In the genomic region with DNA sequence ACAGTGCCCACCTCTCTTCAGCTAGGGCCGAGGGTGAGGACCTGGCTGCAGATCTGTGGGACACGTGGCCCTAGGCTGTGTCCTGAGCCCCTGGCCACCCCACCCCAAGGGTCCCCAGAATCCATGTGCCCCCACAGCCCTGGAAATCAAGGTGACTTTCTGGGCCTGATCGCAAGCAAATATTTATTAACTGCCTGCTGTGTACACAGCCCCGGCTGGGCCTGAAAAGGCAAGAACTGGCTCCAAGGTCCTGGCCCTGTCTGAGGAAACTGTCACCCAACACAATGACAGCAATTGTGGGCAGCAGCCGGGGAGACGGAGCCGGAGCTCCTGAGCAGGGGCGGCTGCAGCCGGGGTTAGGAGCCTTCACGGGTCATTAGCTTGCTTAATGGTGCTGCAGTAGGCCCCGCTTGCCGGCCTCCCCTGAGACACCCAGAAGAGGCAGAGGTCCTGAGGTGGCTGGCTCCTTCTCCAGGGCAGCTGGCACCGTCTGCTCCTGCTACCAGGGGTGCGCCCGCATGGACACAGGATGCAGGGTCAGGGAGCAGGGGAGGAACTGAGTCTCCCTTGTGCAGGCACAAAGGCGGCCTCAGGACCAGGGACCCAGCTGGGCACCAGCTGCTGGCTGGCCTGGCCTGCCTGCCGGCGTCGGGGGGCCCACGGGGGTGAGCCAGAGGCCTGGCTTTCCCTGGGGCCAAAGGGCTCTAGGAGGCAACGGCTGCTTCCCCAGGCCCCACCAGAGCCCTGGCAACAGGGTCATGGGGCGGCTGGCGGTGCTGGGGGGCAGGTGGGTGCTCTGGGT, we compare ENCODE assay signal across 8 cellular contexts. TPM values are rescaled to one million over a fixed set of nuclear protein-coding genes. Genes with fewer than 3 reads are reported as not detected.
DNase-seq lines count a peak whose midpoint lies in the region; ATAC-seq and TF ChIP-seq lines count a peak whose summit lies in the region.
"Had no signal": no experiment of that assay in that cellular context is flagged by ENCODE, and none has a peak within 500 bp of the region (broad histone marks: within the 10 kb centered on the region; RNA-seq: fewer than 3 reads in every experiment).

No MANE protein-coding gene starts in this region.

- in situ Hi-C loops in Caki2 (cut with HindIII; ENCODE audit: low pct_unique_long_range_greater_than_20kb, low sequenced_read_pairs): no loop called here

- H3K4me1 Mint-ChIP-seq in H9 (peaks cover 0 to 10% of the 10 kb centered on the region in 2 experiments; a peak in 1 of 4 replicates), mesothelial cell of epicardium (no peaks in the 10 kb centered on the region)

- no CpG with 5 or more reads among the region's 23 CpGs for WGBS in H9 (ENCODE audit: extremely low coverage, insufficient read length, low lambda C conversion rate)
- WGBS in ectodermal cell, 2 experiments: 83 to 84% methylated on average over 23 of the region's 23 CpGs
- WGBS in testis, 2 donors: 69% methylated on average over 22 of the region's 23 CpGs; no CpG with 5 or more reads in 1 of the 2 donors

- no peak overlapping the region for H3K23ac ChIP-seq in H9 (ENCODE audit: insufficient read length, low read depth, low read length)

- no peak overlapping the region for H2AFZ ChIP-seq in H9 (ENCODE audit: low read length)

- H3K4me3 ChIP-seq in ectodermal cell (ENCODE audit: insufficient read depth, low read depth, low read length): no peak overlapping the region
- H3K4me3 ChIP-seq in testis: no peak overlapping the region

- H4K91ac ChIP-seq in H9 (ENCODE audit: insufficient read length, low read depth, low read length): no peak overlapping the region

- H3T11ph ChIP-seq in H9 (ENCODE audit: low read length): no peak overlapping the region

- no peak overlapping the region for H3K9ac ChIP-seq in H9 (ENCODE audit: extremely low read depth, insufficient read length, low read length)

- H3K79me2 ChIP-seq in H9 (ENCODE audit: insufficient read depth, low read length): no peaks in the 10 kb centered on the region

- H3K4me2 ChIP-seq in H9 (ENCODE audit: insufficient read depth, insufficient read length, low read length): no peak overlapping the region

- no peak overlapping the region for H4K5ac ChIP-seq in H9 (ENCODE audit: insufficient read length, low read depth, low read length)

- intact Hi-C loops in testis (cut with DNase I; ENCODE audit: low total_unique reads): no loop called here

- no peak overlapping the region for H2BK5ac ChIP-seq in H9 (ENCODE audit: insufficient read length, low read length)

- no peaks in the 10 kb centered on the region for H3K9me3 Mint-ChIP-seq in H9
- no peaks in the 10 kb centered on the region for H3K9me3 Mint-ChIP-seq in mesothelial cell of epicardium

- H3K36me3 ChIP-seq in ectodermal cell (ENCODE audit: control insufficient read depth, insufficient read depth, low read length) (no peaks in the 10 kb centered on the region), testis (ENCODE audit: low read depth, missing control alignments) (no peaks in the 10 kb centered on the region)

- no peak overlapping the region for H3K18ac ChIP-seq in H9 (ENCODE audit: insufficient read length, low read depth, low read length)

- no peaks in the 10 kb centered on the region for H3K79me1 ChIP-seq in H9 (ENCODE audit: insufficient read depth, low read depth, low read length, poor library complexity, severe bottlenecking)

- H3K36me3 Mint-ChIP-seq in H9 (ENCODE audit: insufficient read depth in 1 of 3, low read depth in 3 of 3): no peaks in the 10 kb centered on the region
- peaks cover 3% of the 10 kb centered on the region for H3K36me3 Mint-ChIP-seq in mesothelial cell of epicardium

- H4K20me1 ChIP-seq in H9 (ENCODE audit: control insufficient read depth, insufficient read depth, insufficient read length): no peaks in the 10 kb centered on the region

- H3K27ac ChIP-seq in H9 (ENCODE audit: insufficient read length, low read depth, low read length) (no peak overlapping the region), ectodermal cell (ENCODE audit: insufficient read depth, low read depth, low read length, poor library complexity, severe bottlenecking) (peak overlapping the region; percentile 44), testis (no peak overlapping the region)

- no peak for TF ChIP-seq POLR2A in testis (IDR thresholded peaks at IDR 0.05)

- no peak overlapping the region for H3K56ac ChIP-seq in H9 (ENCODE audit: insufficient read length, low read depth, low read length)

- TF ChIP-seq CTCF in H9 (conservative IDR thresholded peaks at IDR 0.05) (no peak), mesothelial cell of epicardium (IDR thresholded peaks at IDR 0.05; ENCODE audit: unreplicated experiment) (no peak), testis (IDR thresholded peaks at IDR 0.05) (no peak)

- H2AK5ac ChIP-seq in H9 (ENCODE audit: insufficient read length, low read length): no peak overlapping the region

- H2BK120ac ChIP-seq in H9 (ENCODE audit: low read depth, low read length, poor library complexity, severe bottlenecking): no peak overlapping the region

- no peaks in the 10 kb centered on the region for H3K9me3 ChIP-seq in H9 (ENCODE audit: control insufficient read depth, low read depth, low read length)
- H3K9me3 ChIP-seq in ectodermal cell (ENCODE audit: control insufficient read depth, low read length): no peaks in the 10 kb centered on the region
- H3K9me3 ChIP-seq in testis: no peaks in the 10 kb centered on the region

- ATAC-seq in HG03095 (IDR thresholded peaks at IDR 0.05; ENCODE audit: unreplicated experiment): no peak

- no peak overlapping the region for H2BK15ac ChIP-seq in H9 (ENCODE audit: low read depth, low read length)

- no peak overlapping the region; the same call in 1 of the 2 replicates for H3K14ac ChIP-seq in H9 (ENCODE audit: insufficient read depth, low read length)

- H3K27me3 Mint-ChIP-seq in H9 (ENCODE audit: low read depth) (peaks cover 1% of the 10 kb centered on the region; the same call in 1 of the 2 replicates), mesothelial cell of epicardium (ENCODE audit: low read depth) (peaks cover 6% of the 10 kb centered on the region)

- DNase-seq in Caki2 (ENCODE audit: low read depth): peak; percentile 40
- DNase-seq in H9: peak; percentile 29
- peak; percentile 15 to 31 for DNase-seq in mesothelial cell of epicardium (ENCODE audit: low spot score in 2 of 2, unreplicated experiment in 2 of 2)
- no peak for DNase-seq in testis
- DNase-seq in stimulated activated naive CD4-positive, alpha-beta T cell treated with Interleukin-2 at 50 U/mL for 16 hours (lab: John Stamatoyannopoulos, UW): no peak
- DNase-seq: NCI-H748 treated with DMSO at 0.1 percent for 48 hours had no signal

- H3K27me3 ChIP-seq in H9 (ENCODE audit: insufficient read depth, low read length): no peaks in the 10 kb centered on the region
- H3K27me3 ChIP-seq in ectodermal cell (ENCODE audit: control insufficient read depth, insufficient read depth, low read length, poor library complexity, severe bottlenecking): no peaks in the 10 kb centered on the region
- H3K27me3 ChIP-seq in testis: no peaks in the 10 kb centered on the region

- no peak overlapping the region for H4K8ac ChIP-seq in H9 (replicated peaks; ENCODE audit: insufficient read length, low read depth, low read length)

- H2BK12ac ChIP-seq in H9 (ENCODE audit: insufficient read length, low read depth, low read length): no peak overlapping the region

- H3K4me1 ChIP-seq in H9 (ENCODE audit: insufficient read depth, low read length): no peaks in the 10 kb centered on the region
- peaks cover 10% of the 10 kb centered on the region for H3K4me1 ChIP-seq in ectodermal cell (ENCODE audit: control insufficient read depth, insufficient read depth, low read length)
- no peaks in the 10 kb centered on the region for H3K4me1 ChIP-seq in testis

- H2BK20ac ChIP-seq in H9 (ENCODE audit: low read depth, low read length, poor library complexity, severe bottlenecking): no peak overlapping the region

- H3K4ac ChIP-seq in H9 (ENCODE audit: low read depth, low read length): no peak overlapping the region

- H3K27ac Mint-ChIP-seq in H9 (no peak overlapping the region), mesothelial cell of epicardium (no peak overlapping the region)

- no peaks in the 10 kb centered on the region for H3K23me2 ChIP-seq in H9 (ENCODE audit: insufficient read length, low read depth, low read length, poor library complexity, severe bottlenecking)

- H3K4me3 Mint-ChIP-seq in H9 (no peak overlapping the region), mesothelial cell of epicardium (no peak overlapping the region)

RNA-seq across cellular contexts. Expression of gene NPEPL1, which starts 24.1 kb away (rescaled TPM):
- 56.9 and 71.6 TPM in 2 replicates for total RNA-seq in Caki2 (2014; rRNA removed; shearing (Covaris generic); ENCODE audit: low replicate concordance)
- 31.1 TPM in 2 replicates for total RNA-seq in H9 (2021)
- 36.2 TPM for polyA plus RNA-seq in ectodermal cell (2013, experiment 1 of 4)
- polyA plus RNA-seq in ectodermal cell (2013, experiment 2 of 4): 35.3 TPM
- 26.1 TPM for polyA plus RNA-seq in ectodermal cell (2013, experiment 3 of 4)
- 28.6 TPM for polyA plus RNA-seq in ectodermal cell (2013, experiment 4 of 4)
- total RNA-seq in mesothelial cell of epicardium: 65.8 to 71.5 TPM (median 69.6 TPM) in 3 replicates
- total RNA-seq in testis: 10 to 100 TPM; 56.3 to 79.9 TPM
- 47.6 TPM for polyA plus RNA-seq in testis (ENCODE audit: insufficient read depth, low read depth, low replicate concordance)

Comparison
In these comparisons a context has a peak if more than half of its experiments do, and no peak if none do; other contexts are left out.
1. DNase-seq: peak in Caki2 (single experiment), H9 (single experiment) and mesothelial cell of epicardium (2 of 2); none in testis (single experiment) and stimulated activated naive CD4-positive, alpha-beta T cell treated with Interleukin-2 at 50 U/mL for 16 hours (single experiment).